ENCODE assay signal across 27 cellular contexts in the genomic region with DNA sequence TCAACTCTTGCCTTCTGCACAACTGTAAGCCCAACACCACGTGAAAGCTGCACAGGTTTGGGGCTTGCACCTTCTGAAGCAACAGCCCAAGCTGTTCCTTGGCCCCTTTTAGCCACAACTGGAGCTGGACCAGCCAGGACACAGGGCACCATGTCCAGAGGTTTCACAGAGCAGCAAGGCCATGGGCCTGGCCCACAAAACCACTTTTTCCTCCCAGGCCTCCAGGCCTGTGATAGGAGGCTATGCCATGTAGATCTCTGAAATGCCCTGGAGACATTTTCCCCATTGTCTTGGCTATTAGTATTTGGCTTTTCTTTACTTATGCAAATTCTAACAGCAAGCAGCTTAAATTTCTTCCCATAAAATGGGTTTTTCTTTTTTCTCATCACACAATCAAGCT.
"Had no signal": no experiment of that assay in that cellular context is flagged by ENCODE, and none has a peak within 500 bp of the region (broad histone marks: within the 10 kb centered on the region; RNA-seq: fewer than 3 reads in every experiment).

No MANE protein-coding gene starts in this region.

- H3K27ac ChIP-seq: neural progenitor cell, ovary, parathyroid adenoma, psoas muscle, right lobe of liver, sigmoid colon, suprapubic skin, testis, tibial artery, transverse colon, upper lobe of left lung, vagina had no signal

- H3K27me3 ChIP-seq: neural progenitor cell, ovary, right lobe of liver, sigmoid colon, suprapubic skin, testis, tibial artery, transverse colon, upper lobe of left lung, vagina had no signal

- DNase-seq: naive thymus-derived CD4-positive, alpha-beta T cell; natural killer cell; occipital lobe; ovary; psoas muscle; right cardiac atrium; right lobe of liver; sigmoid colon; small intestine; stimulated activated CD4-positive, alpha-beta T cell treated with anti-CD3 and anti-CD28 coated beads, Interleukin-15, amount 100 ng/mL, for 24 hours; stimulated activated CD4-positive, alpha-beta T cell treated with anti-CD3 and anti-CD28 coated beads, Interleukin-2, amount 100 ng/mL, for 24 hours; stimulated activated CD4-positive, alpha-beta T cell treated with anti-CD3 and anti-CD28 coated beads, Interleukin-2, amount 100 ng/mL, for 48 hours; stimulated activated CD4-positive, alpha-beta T cell treated with anti-CD3 and anti-CD28 coated beads, Interleukin-4, amount 100 ng/mL, for 24 hours; stimulated activated naive CD4-positive, alpha-beta T cell; substantia nigra; testis; tibial artery; transverse colon; upper lobe of left lung had no signal

- H3K4me1 Mint-ChIP-seq: naive thymus-derived CD4-positive, alpha-beta T cell; natural killer cell; nephron; neural progenitor cell; stimulated activated memory B cell treated with anti-CD40 and anti-IgM and Interleukin-4, amounts not matched to agents 10 μg/mL and 1 μg/mL and 100 μg/mL, for 72 hours had no signal

- H3K27ac Mint-ChIP-seq: naive thymus-derived CD4-positive, alpha-beta T cell; natural killer cell; nephron; neural progenitor cell; progenitor cell of endocrine pancreas; stimulated activated memory B cell treated with anti-CD40 and anti-IgM and Interleukin-4, amounts not matched to agents 10 μg/mL and 1 μg/mL and 100 μg/mL, for 72 hours; stimulated activated naive CD8-positive, alpha-beta T cell treated with anti-CD3 and anti-CD28 coated beads, Interleukin-15, Interleukin-2, amounts not matched to agents 100 ng/mL and 50 ng/mL, for 24 hours had no signal

- H3K27me3 Mint-ChIP-seq: progenitor cell of endocrine pancreas; stimulated activated memory B cell treated with anti-CD40 and anti-IgM and Interleukin-4, amounts not matched to agents 10 μg/mL and 1 μg/mL and 100 μg/mL, for 72 hours; stimulated activated naive CD8-positive, alpha-beta T cell treated with anti-CD3 and anti-CD28 coated beads, Interleukin-15, Interleukin-2, amounts not matched to agents 100 ng/mL and 50 ng/mL, for 24 hours had no signal

- H3K4me3 Mint-ChIP-seq: naive thymus-derived CD4-positive, alpha-beta T cell; natural killer cell; nephron; neural progenitor cell; stimulated activated memory B cell treated with anti-CD40 and anti-IgM and Interleukin-4, amounts not matched to agents 10 μg/mL and 1 μg/mL and 100 μg/mL, for 72 hours; stimulated activated naive CD8-positive, alpha-beta T cell treated with anti-CD3 and anti-CD28 coated beads, Interleukin-15, Interleukin-2, amounts not matched to agents 100 ng/mL and 50 ng/mL, for 24 hours had no signal

- H3K4me1 ChIP-seq: neural progenitor cell, parathyroid adenoma, psoas muscle, right lobe of liver, sigmoid colon, suprapubic skin, testis, tibial artery, transverse colon, upper lobe of left lung, vagina had no signal

- ATAC-seq: naive thymus-derived CD4-positive, alpha-beta T cell; natural killer cell; psoas muscle; right cardiac atrium; right lobe of liver; stimulated activated memory B cell treated with anti-CD40 and anti-IgM and Interleukin-4, amounts not matched to agents 10 μg/mL and 1 μg/mL and 100 μg/mL, for 72 hours had no signal

- H3K4me3 ChIP-seq: neural progenitor cell, ovary, psoas muscle, right lobe of liver, sigmoid colon, suprapubic skin, testis, tibial artery, transverse colon, upper lobe of left lung, vagina had no signal

- H3K36me3 ChIP-seq: neural progenitor cell, ovary, right lobe of liver, sigmoid colon, suprapubic skin, tibial artery, transverse colon, upper lobe of left lung, vagina had no signal

- H3K9me3 ChIP-seq: ovary, psoas muscle, right lobe of liver, sigmoid colon, suprapubic skin, testis, tibial artery, transverse colon, vagina had no signal

- H3K36me3 Mint-ChIP-seq: natural killer cell; stimulated activated memory B cell treated with anti-CD40 and anti-IgM and Interleukin-4, amounts not matched to agents 10 μg/mL and 1 μg/mL and 100 μg/mL, for 72 hours had no signal
